Comparison of ENCODE assay signal across 16 cellular contexts in genomic region chr13:34258646-34259386, GRCh38.
DNase-seq lines count a peak whose midpoint lies in the region; ATAC-seq and TF ChIP-seq lines count a peak whose summit lies in the region.
"Had no signal": no experiment of that assay in that cellular context is flagged by ENCODE, and none has a peak within 500 bp of the region (broad histone marks: within the 10 kb centered on the region; RNA-seq: fewer than 3 reads in every experiment).

No MANE protein-coding gene starts in this region.

- H3K4me3 ChIP-seq in foreskin fibroblast (ENCODE audit: low read depth in 1 of 2, low read length in 2 of 2) = no peak overlapping the region
- no peak overlapping the region for H3K4me3 ChIP-seq in effector memory CD4-positive, alpha-beta T cell (ENCODE audit: insufficient read depth, low read depth, low read length, poor library complexity, severe bottlenecking)
- H3K4me3 ChIP-seq: MG63 had no signal

- peak; percentile 50 for DNase-seq in GM03348 (ENCODE audit: low spot score)
- peak; percentile 2 for DNase-seq in RPMI7951 (ENCODE audit: low read depth)
- DNase-seq in foreskin fibroblast = peak; percentile 4 to 13
- no peak for DNase-seq in T-cell
- DNase-seq in midbrain (lab: John Stamatoyannopoulos, UW) = no peak
- no peak for DNase-seq in effector memory CD4-positive, alpha-beta T cell
- DNase-seq: COR-L47, DMS153, MG63, NCI-H1105, NCI-H187, NCI-H748 treated with DMSO at 0.1 percent for 48 hours, SHP77 had no signal

- no peaks in the 10 kb centered on the region for H3K4me1 ChIP-seq in effector memory CD4-positive, alpha-beta T cell (ENCODE audit: control insufficient read depth, insufficient read depth, low read length, poor library complexity, severe bottlenecking)

- H3K27ac Mint-ChIP-seq in T-cell = no peak overlapping the region

- ATAC-seq in T-cell (replicated peaks in 1 of 4) = no peak
- no peak for ATAC-seq in GM19023 (IDR thresholded peaks at IDR 0.05; ENCODE audit: unreplicated experiment)
- ATAC-seq: Panc1 had no signal

- POLR2A ChIA-PET in T-cell (lab: Charles Lee) = interaction anchor here in 1 of 2 donors (0.6 kb wide), 1 partner anchor 9 kb away, joined by 3 read pairs; no protein-coding TSS in a partner anchor

- no peak for TF ChIP-seq CTCF in foreskin fibroblast (IDR thresholded peaks at IDR 0.05; ENCODE audit: low read depth, low read length)

- H3K27me3 Mint-ChIP-seq in T-cell = peaks cover 0 to 3% of the 10 kb centered on the region in 2 donors

- no peaks in the 10 kb centered on the region for H3K36me3 Mint-ChIP-seq in T-cell
- H3K36me3 Mint-ChIP-seq: CD14-positive monocyte had no signal

- H3K27me3 ChIP-seq in effector memory CD4-positive, alpha-beta T cell (replicated peaks; ENCODE audit: control insufficient read depth, insufficient read depth, low read length, poor library complexity, severe bottlenecking) = no peaks in the 10 kb centered on the region
- H3K27me3 ChIP-seq: MG63 had no signal

- no peaks in the 10 kb centered on the region for H3K9me3 ChIP-seq in effector memory CD4-positive, alpha-beta T cell (ENCODE audit: control insufficient read depth, low read length)

- peaks cover 3 to 20% (median 16%) of the 10 kb centered on the region in 3 donors for H3K9me3 Mint-ChIP-seq in T-cell

- no peak overlapping the region for H3K27ac ChIP-seq in effector memory CD4-positive, alpha-beta T cell (ENCODE audit: insufficient read depth, low read length, poor library complexity, severe bottlenecking)

- H3K4me3 Mint-ChIP-seq in T-cell = no peak overlapping the region

- no peaks in the 10 kb centered on the region for H3K36me3 ChIP-seq in effector memory CD4-positive, alpha-beta T cell (ENCODE audit: control insufficient read depth, insufficient read depth, low read length)
- H3K36me3 ChIP-seq: MG63 had no signal

- CTCF ChIA-PET in T-cell (lab: Charles Lee) = interaction anchor here in 1 of 2 donors (0.6 kb wide), 1 partner anchor 195 kb away, joined by 3 read pairs; no protein-coding TSS in a partner anchor

- no peaks in the 10 kb centered on the region for H3K4me1 Mint-ChIP-seq in T-cell

Comparison
In these comparisons a context has a peak if more than half of its experiments do, and no peak if none do; other contexts are left out.
1. DNase-seq: peak in GM03348 (single experiment), RPMI7951 (single experiment) and foreskin fibroblast (2 of 2); none in T-cell (0 of 34), midbrain (single experiment) and effector memory CD4-positive, alpha-beta T cell (0 of 3).